ENCODE assay signal across 1 cellular context in genomic region chr6:44593539-44593944, GRCh38.
TF ChIP-seq lines count a peak whose summit lies in the region.

No MANE protein-coding gene starts in this region.

TF ChIP-seq in liver, 16 proteins besides CTCF, POLR2A, EP300 and RAD21 (continued from another document):
- no peak for TF ChIP-seq EGR1 (IDR thresholded peaks at IDR 0.05; ENCODE audit: low read depth in 2 of 2)
- no peak for TF ChIP-seq JUND (IDR thresholded peaks at IDR 0.05)
- no peak for TF ChIP-seq HNF4G (IDR thresholded peaks at IDR 0.05)
